1 cellular context compared by ENCODE assay signal in genomic region chr2:54604771-54605350, GRCh38.
TF ChIP-seq lines count a peak whose summit lies in the region.

No MANE protein-coding gene starts in this region.

TF ChIP-seq in IMR-90, 13 proteins besides CTCF, POLR2A, EP300 and RAD21:
- TF ChIP-seq NFE2L2 (IDR thresholded peaks at IDR 0.05; ENCODE audit: low read depth, low read length), result no peak
- no peak for TF ChIP-seq MXI1 (IDR thresholded peaks at IDR 0.05; ENCODE audit: borderline replicate concordance, low read depth, low read length)
- TF ChIP-seq RCOR1 (IDR thresholded peaks at IDR 0.05; ENCODE audit: insufficient replicate concordance, low read length), result no peak
- TF ChIP-seq, protein P1, sequence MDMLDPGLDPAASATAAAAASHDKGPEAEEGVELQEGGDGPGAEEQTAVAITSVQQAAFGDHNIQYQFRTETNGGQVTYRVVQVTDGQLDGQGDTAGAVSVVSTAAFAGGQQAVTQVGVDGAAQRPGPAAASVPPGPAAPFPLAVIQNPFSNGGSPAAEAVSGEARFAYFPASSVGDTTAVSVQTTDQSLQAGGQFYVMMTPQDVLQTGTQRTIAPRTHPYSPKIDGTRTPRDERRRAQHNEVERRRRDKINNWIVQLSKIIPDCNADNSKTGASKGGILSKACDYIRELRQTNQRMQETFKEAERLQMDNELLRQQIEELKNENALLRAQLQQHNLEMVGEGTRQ (IDR thresholded peaks at IDR 0.05; ENCODE audit: low read depth, low read length), result no peak
- TF ChIP-seq CEBPB (IDR thresholded peaks at IDR 0.05; ENCODE audit: low read depth, low read length), result no peak
- no peak for TF ChIP-seq BHLHE40 (IDR thresholded peaks at IDR 0.05; ENCODE audit: low read depth, low read length)
- TF ChIP-seq RFX5 (IDR thresholded peaks at IDR 0.05; ENCODE audit: low read depth, low read length), result no peak
- no peak for TF ChIP-seq MAZ (IDR thresholded peaks at IDR 0.05; ENCODE audit: borderline replicate concordance, low read depth, low read length)
- TF ChIP-seq MAFK (IDR thresholded peaks at IDR 0.05; ENCODE audit: low read depth, low read length), result no peak
- TF ChIP-seq CHD1 (IDR thresholded peaks at IDR 0.05; ENCODE audit: low read depth, low read length), result no peak
- no peak for TF ChIP-seq SMC3 (IDR thresholded peaks at IDR 0.05; ENCODE audit: low read depth, low read length)
- no peak for TF ChIP-seq ELK1 (IDR thresholded peaks at IDR 0.05; ENCODE audit: borderline replicate concordance, low read depth, low read length)
- TF ChIP-seq FOS (IDR thresholded peaks at IDR 0.05; ENCODE audit: low read depth, low read length), result no peak
